In genomic region chr1:10529772-10530171, GRCh38 we compare ENCODE assay signal across 18 cellular contexts. TPM values are rescaled to one million over a fixed set of nuclear protein-coding genes. Genes with fewer than 3 reads are reported as not detected.
A peak's percentile ranks its signal among the peaks of the same experiment; 100 is the strongest.
DNase-seq lines count a peak whose midpoint lies in the region; ATAC-seq and TF ChIP-seq lines count a peak whose summit lies in the region.
"Had no signal": no experiment of that assay in that cellular context is flagged by ENCODE, and none has a peak within 500 bp of the region (broad histone marks: within the 10 kb centered on the region; RNA-seq: fewer than 3 reads in every experiment).

No MANE protein-coding gene starts in this region.

- ATAC-seq in GM18868 (IDR thresholded peaks at IDR 0.05; ENCODE audit: unreplicated experiment), result no peak
- ATAC-seq: naive thymus-derived CD4-positive, alpha-beta T cell; stimulated activated naive CD8-positive, alpha-beta T cell treated with anti-CD3 and anti-CD28 coated beads, Interleukin-15, amount 100 ng/mL, for 72 hours had no signal

- peaks cover 0 to 11% (median 0%) of the 10 kb centered on the region in 11 experiments; a peak in 2 of 22 replicates for H3K36me3 ChIP-seq in BLaER1 treated with 17β-estradiol and CSF1 and Interleukin-3, amounts not matched to agents 10 nM and 100 nM
- H3K36me3 ChIP-seq in esophagus muscularis mucosa (no peaks in the 10 kb centered on the region), muscle layer of colon (ENCODE audit: insufficient read depth, low read length) (no peaks in the 10 kb centered on the region), esophagus squamous epithelium (no peaks in the 10 kb centered on the region)
- H3K36me3 ChIP-seq: SJSA1, uterus had no signal

- H3K4me1 ChIP-seq in BLaER1 treated with 17β-estradiol and CSF1 and Interleukin-3, amounts not matched to agents 10 nM and 100 nM, result peaks cover 12 to 31% (median 19%) of the 10 kb centered on the region in 10 experiments; a peak in 16 of 20 replicates
- H3K4me1 ChIP-seq in esophagus muscularis mucosa, result peaks cover 26 to 45% (median 42%) of the 10 kb centered on the region in 4 donors
- H3K4me1 ChIP-seq in muscle layer of colon (ENCODE audit: insufficient read depth, low read length), result peaks cover 49% of the 10 kb centered on the region
- peaks cover 8 to 32% (median 14%) of the 10 kb centered on the region in 3 donors for H3K4me1 ChIP-seq in esophagus squamous epithelium
- H3K4me1 ChIP-seq: uterus had no signal

- peak overlapping the region in 6 of 11 experiments; percentile 3 to 47 (median 24); a peak in 4 of 22 replicates for H3K4me2 ChIP-seq in BLaER1 treated with 17β-estradiol and CSF1 and Interleukin-3, amounts not matched to agents 10 nM and 100 nM

- H3K4me3 ChIP-seq in BLaER1 treated with 17β-estradiol and CSF1 and Interleukin-3, amounts not matched to agents 10 nM and 100 nM, result no peak overlapping the region
- H3K4me3 ChIP-seq in esophagus muscularis mucosa (no peak overlapping the region), muscle layer of colon (ENCODE audit: low read depth in 1 of 2, low read length in 2 of 2) (no peak overlapping the region), esophagus squamous epithelium (no peak overlapping the region)
- H3K4me3 ChIP-seq: uterus had no signal

- no peak overlapping the region for H3K9ac ChIP-seq in BLaER1 treated with 17β-estradiol and CSF1 and Interleukin-3, amounts not matched to agents 10 nM and 100 nM
- H3K9ac ChIP-seq in muscle layer of colon (ENCODE audit: low read length), result no peak overlapping the region

- WGBS in esophagus muscularis mucosa, result 42% methylated on average over 3 of the region's 3 CpGs
- WGBS in esophagus squamous epithelium, 2 donors, result 54 to 63% methylated on average over 3 of the region's 3 CpGs

- H3K27me3 ChIP-seq in BLaER1 treated with 17β-estradiol and CSF1 and Interleukin-3, amounts not matched to agents 10 nM and 100 nM, result no peaks in the 10 kb centered on the region
- H3K27me3 ChIP-seq in esophagus muscularis mucosa, result no peaks in the 10 kb centered on the region
- H3K27me3 ChIP-seq in muscle layer of colon (ENCODE audit: control insufficient read depth in 1 of 2, insufficient read depth in 2 of 2, low read length in 2 of 2), result no peaks in the 10 kb centered on the region
- no peaks in the 10 kb centered on the region for H3K27me3 ChIP-seq in esophagus squamous epithelium
- H3K27me3 ChIP-seq: SJSA1, uterus had no signal

- H3K27ac ChIP-seq in BLaER1 treated with 17β-estradiol and CSF1 and Interleukin-3, amounts not matched to agents 10 nM and 100 nM, result no peak overlapping the region
- H3K27ac ChIP-seq in esophagus muscularis mucosa (replicated peaks in 1 of 4), result peak overlapping the region in 3 of 4 donors; percentile 71 to 77 (median 72)
- H3K27ac ChIP-seq in muscle layer of colon (ENCODE audit: low read depth, low read length), result peak overlapping the region; percentile 70
- peak overlapping the region in 2 of 4 donors; percentile 69 to 77 for H3K27ac ChIP-seq in esophagus squamous epithelium

- intact Hi-C loops in esophagus muscularis mucosa (cut with DNase I) (loop anchor here (5.0 kb wide), 1 partner anchor 103 kb away; no protein-coding TSS in a partner anchor), esophagus squamous epithelium (cut with DNase I) (loop anchor here (10.0 kb wide), 1 partner anchor 95 kb away; no protein-coding TSS in a partner anchor)

- no peak for TF ChIP-seq CTCF in esophagus muscularis mucosa (IDR thresholded peaks at IDR 0.05)
- no peak for TF ChIP-seq CTCF in esophagus squamous epithelium (IDR thresholded peaks at IDR 0.05)

- H4K20me1 ChIP-seq in BLaER1 treated with 17β-estradiol and CSF1 and Interleukin-3, amounts not matched to agents 10 nM and 100 nM, result peaks cover 56 to 80% (median 68%) of the 10 kb centered on the region in 11 experiments; a peak in 20 of 22 replicates

- H3K9me3 ChIP-seq in BLaER1 treated with 17β-estradiol and CSF1 and Interleukin-3, amounts not matched to agents 10 nM and 100 nM (replicated peaks in 1 of 11), result no peaks in the 10 kb centered on the region
- H3K9me3 ChIP-seq in esophagus muscularis mucosa, result no peaks in the 10 kb centered on the region
- no peaks in the 10 kb centered on the region for H3K9me3 ChIP-seq in muscle layer of colon (ENCODE audit: low read length)
- H3K9me3 ChIP-seq in esophagus squamous epithelium, result no peaks in the 10 kb centered on the region
- H3K9me3 ChIP-seq: SJSA1, uterus had no signal

- DNase-seq in NCI-H69 (lab: John Stamatoyannopoulos, UW), result peak; percentile 80
- DNase-seq in esophagus muscularis mucosa (ENCODE audit: extremely low spot score), result no peak
- no peak for DNase-seq in central memory CD4-positive, alpha-beta T cell
- DNase-seq in NCI-H2029 (lab: John Stamatoyannopoulos, UW), result no peak
- DNase-seq in esophagus squamous epithelium (lab: John Stamatoyannopoulos, UW), result no peak
- DNase-seq: activated CD4-positive, alpha-beta T cell treated with anti-CD3 and anti-CD28 coated beads, Interleukin-2, amount 10 ng/mL, durations not matched to agents 24 days and 14 days; activated naive CD4-positive, alpha-beta T cell treated with anti-CD3 and anti-CD28 coated beads, Interleukin-2, amount 50 U/mL, for 16 hours; activated T-cell treated with anti-CD3 and anti-CD28 coated beads for 4 hours; hippocampal formation; naive thymus-derived CD4-positive, alpha-beta T cell; NCI-H1436 treated with DMSO at 0.1 percent for 48 hours; NCI-H446; stimulated activated naive CD8-positive, alpha-beta T cell treated with anti-CD3 and anti-CD28 coated beads, Interleukin-15, amount 100 ng/mL, for 72 hours had no signal

- TF ChIP-seq POLR2A in esophagus muscularis mucosa (IDR thresholded peaks at IDR 0.05; ENCODE audit: low read depth) (no peak), esophagus squamous epithelium (IDR thresholded peaks at IDR 0.05) (no peak)

- no peak for TF ChIP-seq EP300 in esophagus muscularis mucosa (IDR thresholded peaks at IDR 0.05)

RNA-seq across cellular contexts. Expression of gene PEX14, which starts 55.0 kb away (rescaled TPM):
- total RNA-seq in esophagus muscularis mucosa, result 10 to 100 TPM; 16.2 to 24.2 (median 20.1) TPM
- total RNA-seq in esophagus squamous epithelium, result 10 to 100 TPM in 3 of 4 donors, 1 to 10 TPM in 1; 9.4 to 22.9 (median 15.2) TPM

RNA-seq across cellular contexts. Expression of gene DFFA, which starts 57.4 kb away (rescaled TPM):
- total RNA-seq in esophagus muscularis mucosa (10 to 100 TPM; 17.9 to 32.5 (median 26.0) TPM), esophagus squamous epithelium (10 to 100 TPM; 14.9 to 40.4 (median 26.0) TPM)

Comparison
In these comparisons a context has a peak if more than half of its experiments do, and no peak if none do; other contexts are left out.
1. H3K27ac ChIP-seq: peak in esophagus muscularis mucosa (3 of 4) and muscle layer of colon (single experiment); none in BLaER1 treated with 17β-estradiol and CSF1 and Interleukin-3, amounts not matched to agents 10 nM and 100 nM (0 of 11).